In genomic region chr2:202990501-202990900, GRCh38 we compare ENCODE assay signal across 5 cellular contexts.
"Had no signal": no experiment of that assay in that cellular context is flagged by ENCODE, and none has a peak within 500 bp of the region (broad histone marks: within the 10 kb centered on the region; RNA-seq: fewer than 3 reads in every experiment).

No MANE protein-coding gene starts in this region.

- DNase-seq: KBM-7, KG1 had no signal

- H3K9ac ChIP-seq: KMS-11 had no signal

- H3K4me2 ChIP-seq: KMS-11 had no signal

- FAIRE-seq: HTR-8/SVneo had no signal

- H3K27ac ChIP-seq: HL-60, KMS-11 had no signal
